Comparison of ENCODE assay signal across 8 cellular contexts in genomic region chr14:31420319-31421081, GRCh38. TPM values are rescaled to one million over a fixed set of nuclear protein-coding genes. Genes with fewer than 3 reads are reported as not detected.
DNase-seq lines count a peak whose midpoint lies in the region; ATAC-seq and TF ChIP-seq lines count a peak whose summit lies in the region.

HEATR5A (minus strand) TSS chr14:31420550; CDS start chr14:31402975, 17,575 bp downstream.

- peak; percentile 99 for ATAC-seq in gastroesophageal sphincter

- H3K36me3 ChIP-seq in SJSA1 (peaks cover 4% of the 10 kb centered on the region; the same call in 1 of the 2 replicates), gastroesophageal sphincter (no peaks in the 10 kb centered on the region), neutrophil (no peaks in the 10 kb centered on the region)

- H3K9me3 ChIP-seq in SJSA1 (replicated peaks) (no peaks in the 10 kb centered on the region), gastroesophageal sphincter (no peaks in the 10 kb centered on the region), neutrophil (no peaks in the 10 kb centered on the region)

- TF ChIP-seq EP300 in gastroesophageal sphincter (IDR thresholded peaks at IDR 0.05), result no peak

- H3K4me1 ChIP-seq in SJSA1 (replicated peaks), result peaks cover 4% of the 10 kb centered on the region; the same call in 1 of the 2 replicates
- H3K4me1 ChIP-seq in gastroesophageal sphincter, result peaks cover 0 to 47% (median 3%) of the 10 kb centered on the region in 3 donors
- peaks cover 26% of the 10 kb centered on the region in 2 experiments for H3K4me1 ChIP-seq in neutrophil (ENCODE audit: control insufficient read depth in 1 of 2, insufficient read depth in 1 of 2, low read depth in 1 of 2, low read length in 1 of 2)

- DNase-seq in HFF-Myc (ENCODE audit: extremely low read depth, low read depth) (peak; percentile 65), MV-4-11 (lab: John Stamatoyannopoulos, UW) (peak; percentile 96), SJSA1 (ENCODE audit: low read depth in 1 of 2, low spot score in 2 of 2) (peak; percentile 85 to 93)
- DNase-seq in activated naive CD4-positive, alpha-beta T cell treated with Interleukin-2 at 50 U/mL for 16 hours, result peak; percentile 94

- WGBS in gastroesophageal sphincter (ENCODE audit: low coverage in 1 of 2), 2 donors, result 6 to 16% methylated on average over 5 to 13 of the region's 56 CpGs

- peak; percentile 94 to 98 for TF ChIP-seq POLR2A in gastroesophageal sphincter (IDR thresholded peaks at IDR 0.05)

- H3K4me3 ChIP-seq in GM08714 (ENCODE audit: low read length) (peak within 1 kb of the TSS; percentile 86), HFF-Myc (replicated peaks; ENCODE audit: low read depth, low read length) (peak within 1 kb of the TSS; percentile 97), SJSA1 (peak within 1 kb of the TSS; percentile 74), gastroesophageal sphincter (peak within 1 kb of the TSS; percentile 59 to 96), neutrophil (ENCODE audit: low read depth in 1 of 2, low read length in 1 of 2) (peak within 1 kb of the TSS; percentile 87 to 92)

- H3K27me3 ChIP-seq in SJSA1 (replicated peaks), result no peaks in the 10 kb centered on the region
- H3K27me3 ChIP-seq in gastroesophageal sphincter, result no peaks in the 10 kb centered on the region
- no peaks in the 10 kb centered on the region for H3K27me3 ChIP-seq in neutrophil

- H3K27ac ChIP-seq in SJSA1 (peak within 1 kb of the TSS; percentile 29; the same call in 1 of the 2 replicates), gastroesophageal sphincter (peak within 1 kb of the TSS; percentile 63 to 95 (median 93)), neutrophil (peak within 1 kb of the TSS; percentile 81)

- no peak for TF ChIP-seq CTCF in HFF-Myc (IDR thresholded peaks at IDR 0.05; ENCODE audit: low read depth, low read length, missing control alignments)
- peak in 3 of 4 experiments; percentile 36 to 48 (median 38) for TF ChIP-seq CTCF in gastroesophageal sphincter (IDR thresholded peaks at IDR 0.05)
- TF ChIP-seq CTCF in neutrophil (IDR thresholded peaks at IDR 0.05), result peak; percentile 80
- TF ChIP-seq CTCF in subcutaneous adipose tissue (IDR thresholded peaks at IDR 0.05; ENCODE audit: low read depth), result no peak

RNA-seq across cellular contexts. Expression of gene HEATR5A, which starts in this region (rescaled TPM):
- total RNA-seq in SJSA1 (2014; rRNA removed; shearing (Covaris generic)), result 23.4 and 24.5 TPM in 2 replicates
- total RNA-seq in gastroesophageal sphincter (10 to 100 TPM; 33.8 to 39.9 (median 35.5) TPM), subcutaneous adipose tissue (10 to 100 TPM; 27.3 to 40.6 (median 36.3) TPM)

Comparison
In these comparisons a context has a peak if more than half of its experiments do, and no peak if none do; other contexts are left out.
1. Peak in every context shown above with its lines: DNase-seq, ATAC-seq, H3K4me3 ChIP-seq and H3K27ac ChIP-seq.
2. CTCF ChIP-seq: peak in gastroesophageal sphincter (3 of 4) and neutrophil (single experiment); none in HFF-Myc (single experiment) and subcutaneous adipose tissue (single experiment).
3. H3K27ac ChIP-seq: peak in every context shown above with its lines; median percentile 93 in gastroesophageal sphincter; 81 in neutrophil; 29 in SJSA1.